In the genomic region with DNA sequence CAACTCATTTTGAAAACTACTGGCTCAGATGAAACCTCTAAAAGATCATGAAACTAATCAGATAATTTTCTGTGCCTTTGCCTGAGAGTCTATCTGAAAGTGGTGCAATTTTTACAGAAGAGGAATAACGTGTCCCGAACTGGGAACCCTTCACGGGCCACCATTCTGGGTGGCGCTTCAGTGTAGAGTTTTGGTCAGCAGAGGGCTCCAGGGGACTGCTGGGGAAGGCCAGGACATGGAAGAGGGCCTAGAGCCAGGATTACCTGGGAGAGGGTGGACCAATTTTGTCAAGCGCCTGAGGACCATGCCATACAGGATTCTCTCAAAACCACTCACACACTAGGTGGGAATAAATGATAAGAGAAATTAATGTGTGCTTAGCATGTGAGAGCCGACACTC, we compare ENCODE assay signal across 10 cellular contexts. TPM values are rescaled to one million over a fixed set of nuclear protein-coding genes. Genes with fewer than 3 reads are reported as not detected.
DNase-seq lines count a peak whose midpoint lies in the region; ATAC-seq, FAIRE-seq and TF ChIP-seq lines count a peak whose summit lies in the region.
"Had no signal": no experiment of that assay in that cellular context is flagged by ENCODE, and none has a peak within 500 bp of the region (broad histone marks: within the 10 kb centered on the region; RNA-seq: fewer than 3 reads in every experiment).

No MANE protein-coding gene starts in this region.

- H3K4me3 ChIP-seq in BJ (ENCODE audit: low read depth, low read length) (no peak overlapping the region), bronchial epithelial cell (ENCODE audit: low read depth, low read length) (no peak overlapping the region), liver (ENCODE audit: low read depth in 1 of 3, low read length in 3 of 3) (no peak overlapping the region)

- FAIRE-seq in bronchial epithelial cell (lab: Jason Lieb, UNC) (no peak), urothelium cell line (lab: Jason Lieb, UNC) (no peak)

- peak; percentile 66 to 69 for TF ChIP-seq RAD21 in liver (IDR thresholded peaks at IDR 0.05)

- DNase-seq in BJ (ENCODE audit: low read depth) (no peak), bronchial epithelial cell (ENCODE audit: low read depth) (peak; percentile 19), AML-193 (lab: John Stamatoyannopoulos, UW) (no peak), urothelium cell line (ENCODE audit: low spot score) (no peak), NCI-H510A (lab: John Stamatoyannopoulos, UW) (no peak)
- DNase-seq: erythroblast, T-helper 17 cell had no signal

- CTCF ChIA-PET in BJ (lab: Yijun Ruan, JAX) = no interaction called here

- peak; percentile 66 for TF ChIP-seq CTCF in BJ (IDR thresholded peaks at IDR 0.05; ENCODE audit: insufficient read depth, low read depth, low read length)
- peak; percentile 64 for TF ChIP-seq CTCF in LNCAP (IDR thresholded peaks at IDR 0.05)
- peak; percentile 66 for TF ChIP-seq CTCF in bronchial epithelial cell (IDR thresholded peaks at IDR 0.05; ENCODE audit: insufficient read depth, low read length, severe bottlenecking)
- peak; percentile 26 for TF ChIP-seq CTCF in liver (IDR thresholded peaks at IDR 0.05; ENCODE audit: low read depth, low read length, missing input control)

- H3K27me3 ChIP-seq in BJ (ENCODE audit: control insufficient read depth, insufficient read depth, low read length) = peaks cover 7% of the 10 kb centered on the region
- no peaks in the 10 kb centered on the region for H3K27me3 ChIP-seq in bronchial epithelial cell (ENCODE audit: control insufficient read depth, insufficient read depth, low read length)
- peaks cover 0 to 3% (median 0%) of the 10 kb centered on the region in 4 donors for H3K27me3 ChIP-seq in liver (ENCODE audit: control insufficient read depth in 4 of 4, insufficient read depth in 4 of 4, low read length in 3 of 4)

- POLR2A ChIA-PET in BJ (lab: Charles Lee) = no interaction called here

- no peak overlapping the region for H3K27ac ChIP-seq in liver (ENCODE audit: low read depth in 1 of 2, low read length in 2 of 2)

- ATAC-seq in GM18498 (IDR thresholded peaks at IDR 0.05; ENCODE audit: unreplicated experiment) = no peak
- ATAC-seq: T-helper 17 cell had no signal

- H3K36me3 ChIP-seq in BJ (ENCODE audit: control insufficient read depth, insufficient read depth, low read length) (no peaks in the 10 kb centered on the region), bronchial epithelial cell (ENCODE audit: control insufficient read depth, insufficient read depth, low read length) (no peaks in the 10 kb centered on the region), liver (ENCODE audit: control insufficient read depth in 4 of 4, insufficient read depth in 3 of 4, low read depth in 1 of 4, low read length in 3 of 4) (no peaks in the 10 kb centered on the region)

- H3K4me1 ChIP-seq in liver (ENCODE audit: control insufficient read depth in 4 of 4, insufficient read depth in 4 of 4, low read length in 3 of 4) = no peaks in the 10 kb centered on the region

- H3K9ac ChIP-seq in liver (ENCODE audit: low read depth in 1 of 2, low read length in 2 of 2) = no peak overlapping the region

- H3K9me3 ChIP-seq in liver (ENCODE audit: control insufficient read depth in 4 of 4, low read length in 3 of 4) = no peaks in the 10 kb centered on the region

- 30% methylated on average over 6 of the region's 6 CpGs for WGBS in liver

TF ChIP-seq in liver, 16 proteins besides CTCF, POLR2A, EP300 and RAD21:
- TF ChIP-seq HNF4G (IDR thresholded peaks at IDR 0.05) (no peak), RXRA (IDR thresholded peaks at IDR 0.05) (no peak), FOXA1 (IDR thresholded peaks at IDR 0.05) (no peak), JUND (IDR thresholded peaks at IDR 0.05) (no peak), HNF4A (conservative IDR thresholded peaks at IDR 0.05) (no peak), GABPA (IDR thresholded peaks at IDR 0.05 in 1 of 2, conservative IDR thresholded peaks at IDR 0.05 in 1 of 2) (no peak), FOXA2 (IDR thresholded peaks at IDR 0.05) (no peak), ZBTB33 (IDR thresholded peaks at IDR 0.05) (no peak), ATF3 (IDR thresholded peaks at IDR 0.05) (no peak), TAF1 (conservative IDR thresholded peaks at IDR 0.05) (no peak)
- TF ChIP-seq, protein P1, sequence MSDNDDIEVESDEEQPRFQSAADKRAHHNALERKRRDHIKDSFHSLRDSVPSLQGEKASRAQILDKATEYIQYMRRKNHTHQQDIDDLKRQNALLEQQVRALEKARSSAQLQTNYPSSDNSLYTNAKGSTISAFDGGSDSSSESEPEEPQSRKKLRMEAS (IDR thresholded peaks at IDR 0.05) = no peak
- TF ChIP-seq, protein P2, sequence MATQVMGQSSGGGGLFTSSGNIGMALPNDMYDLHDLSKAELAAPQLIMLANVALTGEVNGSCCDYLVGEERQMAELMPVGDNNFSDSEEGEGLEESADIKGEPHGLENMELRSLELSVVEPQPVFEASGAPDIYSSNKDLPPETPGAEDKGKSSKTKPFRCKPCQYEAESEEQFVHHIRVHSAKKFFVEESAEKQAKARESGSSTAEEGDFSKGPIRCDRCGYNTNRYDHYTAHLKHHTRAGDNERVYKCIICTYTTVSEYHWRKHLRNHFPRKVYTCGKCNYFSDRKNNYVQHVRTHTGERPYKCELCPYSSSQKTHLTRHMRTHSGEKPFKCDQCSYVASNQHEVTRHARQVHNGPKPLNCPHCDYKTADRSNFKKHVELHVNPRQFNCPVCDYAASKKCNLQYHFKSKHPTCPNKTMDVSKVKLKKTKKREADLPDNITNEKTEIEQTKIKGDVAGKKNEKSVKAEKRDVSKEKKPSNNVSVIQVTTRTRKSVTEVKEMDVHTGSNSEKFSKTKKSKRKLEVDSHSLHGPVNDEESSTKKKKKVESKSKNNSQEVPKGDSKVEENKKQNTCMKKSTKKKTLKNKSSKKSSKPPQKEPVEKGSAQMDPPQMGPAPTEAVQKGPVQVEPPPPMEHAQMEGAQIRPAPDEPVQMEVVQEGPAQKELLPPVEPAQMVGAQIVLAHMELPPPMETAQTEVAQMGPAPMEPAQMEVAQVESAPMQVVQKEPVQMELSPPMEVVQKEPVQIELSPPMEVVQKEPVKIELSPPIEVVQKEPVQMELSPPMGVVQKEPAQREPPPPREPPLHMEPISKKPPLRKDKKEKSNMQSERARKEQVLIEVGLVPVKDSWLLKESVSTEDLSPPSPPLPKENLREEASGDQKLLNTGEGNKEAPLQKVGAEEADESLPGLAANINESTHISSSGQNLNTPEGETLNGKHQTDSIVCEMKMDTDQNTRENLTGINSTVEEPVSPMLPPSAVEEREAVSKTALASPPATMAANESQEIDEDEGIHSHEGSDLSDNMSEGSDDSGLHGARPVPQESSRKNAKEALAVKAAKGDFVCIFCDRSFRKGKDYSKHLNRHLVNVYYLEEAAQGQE (IDR thresholded peaks at IDR 0.05) = no peak

RNA-seq across cellular contexts. Expression of gene PLEKHG4B, which starts 49.7 kb away (rescaled TPM):
- polyA plus RNA-seq in BJ (2011; rRNA removed) (0.72 and 1.4 TPM in 2 replicates), liver (under 1 TPM; under 0.01 to 0.01 TPM)
- polyA minus RNA-seq in BJ (2011; rRNA and poly(A)+ RNA removed) = 1.2 and 1.7 TPM in 2 replicates
- total RNA-seq in bronchial epithelial cell (not detected in 2 replicates), liver (under 1 TPM in 1 of 2 donors, not detected in 1; 0.05 TPM)
